8 cellular contexts compared by ENCODE assay signal in genomic region chr6:148758492-148758891, GRCh38. TPM values are rescaled to one million over a fixed set of nuclear protein-coding genes. Genes with fewer than 3 reads are reported as not detected.
DNase-seq lines count a peak whose midpoint lies in the region; ATAC-seq and TF ChIP-seq lines count a peak whose summit lies in the region.

No MANE protein-coding gene starts in this region.

- H3K4me3 ChIP-seq in CD8-positive, alpha-beta T cell (ENCODE audit: low read depth, low read length): no peak overlapping the region
- H3K4me3 ChIP-seq in osteoblast (ENCODE audit: insufficient read depth, low read length): no peak overlapping the region

- no peak for TF ChIP-seq CTCF in CD8-positive, alpha-beta T cell (IDR thresholded peaks at IDR 0.05)
- TF ChIP-seq CTCF in activated B cell treated with CpG ODN at 0.5 μM for 24 hours (IDR thresholded peaks at IDR 0.05) (no peak), osteoblast (IDR thresholded peaks at IDR 0.05; ENCODE audit: extremely low read depth, low read depth, low read length) (no peak)

- CTCF ChIA-PET in CD8-positive, alpha-beta T cell (lab: Charles Lee): no interaction called here
- CTCF ChIA-PET in activated B cell treated with CpG ODN at 0.5 μM for 24 hours (lab: Charles Lee): interaction anchor here (1.2 to 5.0 kb wide), 4 partner anchors 10 to 198 kb away, joined by 3 to 31 read pairs (median 6); no protein-coding TSS in a partner anchor

- peak overlapping the region; percentile 72 for H3K27ac Mint-ChIP-seq in CD8-positive, alpha-beta T cell
- H3K27ac Mint-ChIP-seq in activated B cell treated with CpG ODN at 0.5 μM for 24 hours: peak overlapping the region; percentile 93

- peak; percentile 11 for ATAC-seq in CD8-positive, alpha-beta T cell
- ATAC-seq in GM19328 (IDR thresholded peaks at IDR 0.05; ENCODE audit: unreplicated experiment) (peak; percentile 69), HG03159 (IDR thresholded peaks at IDR 0.05; ENCODE audit: unreplicated experiment) (peak; percentile 77), activated B cell treated with CpG ODN at 0.5 μM for 24 hours (ENCODE audit: low read depth) (peak; percentile 68)

- peaks cover 44% of the 10 kb centered on the region for H3K4me1 ChIP-seq in CD8-positive, alpha-beta T cell (ENCODE audit: insufficient read depth, low read length)
- H3K4me1 ChIP-seq in osteoblast (ENCODE audit: insufficient read depth, low read length): peaks cover 29% of the 10 kb centered on the region

- no peaks in the 10 kb centered on the region for H3K36me3 ChIP-seq in CD8-positive, alpha-beta T cell (ENCODE audit: insufficient read depth, low read length)
- no peaks in the 10 kb centered on the region for H3K36me3 ChIP-seq in osteoblast (ENCODE audit: insufficient read depth, low read length)

- H3K9me3 ChIP-seq in CD8-positive, alpha-beta T cell (ENCODE audit: low read length): no peaks in the 10 kb centered on the region
- H3K9me3 ChIP-seq in osteoblast (ENCODE audit: low read depth, low read length): no peaks in the 10 kb centered on the region

- no peak overlapping the region for H3K27ac ChIP-seq in CD8-positive, alpha-beta T cell (ENCODE audit: low read depth, low read length)
- no peak overlapping the region for H3K27ac ChIP-seq in osteoblast (ENCODE audit: low read depth, low read length)

- H2AFZ ChIP-seq in osteoblast (ENCODE audit: low read length): no peak overlapping the region

- H4K20me1 ChIP-seq in osteoblast (ENCODE audit: insufficient read depth, low read length): peaks cover 15% of the 10 kb centered on the region

- no peaks in the 10 kb centered on the region for H3K27me3 ChIP-seq in CD8-positive, alpha-beta T cell (ENCODE audit: insufficient read depth, low read length)
- no peaks in the 10 kb centered on the region for H3K27me3 ChIP-seq in osteoblast (ENCODE audit: insufficient read depth, low read length)

- no peaks in the 10 kb centered on the region for H3K36me3 Mint-ChIP-seq in CD8-positive, alpha-beta T cell
- peaks cover 2% of the 10 kb centered on the region for H3K36me3 Mint-ChIP-seq in activated B cell treated with CpG ODN at 0.5 μM for 24 hours (ENCODE audit: low read depth)

- H3K9me3 Mint-ChIP-seq in CD8-positive, alpha-beta T cell: no peaks in the 10 kb centered on the region
- peaks cover 5% of the 10 kb centered on the region for H3K9me3 Mint-ChIP-seq in activated B cell treated with CpG ODN at 0.5 μM for 24 hours

- POLR2A ChIA-PET in CD8-positive, alpha-beta T cell (lab: Charles Lee): interaction anchor here (1.0 to 4.7 kb wide), 2 partner anchors 10 to 13 kb away, joined by 3 to 30 read pairs; partner anchors contain the start of gene UST
- POLR2A ChIA-PET in activated B cell treated with CpG ODN at 0.5 μM for 24 hours (lab: Charles Lee): interaction anchor here (0.6 to 5.7 kb wide), 24 partner anchors 10 to 730 kb away, joined by 3 to 139 read pairs (median 5); partner anchors contain the start of gene UST

- peaks cover 3% of the 10 kb centered on the region for H3K27me3 Mint-ChIP-seq in CD8-positive, alpha-beta T cell (ENCODE audit: low read depth)
- H3K27me3 Mint-ChIP-seq in activated B cell treated with CpG ODN at 0.5 μM for 24 hours: no peaks in the 10 kb centered on the region

- peaks cover 34% of the 10 kb centered on the region for H3K79me2 ChIP-seq in osteoblast (ENCODE audit: insufficient read depth, low read length)

- peak overlapping the region; percentile 38 for H3K4me3 Mint-ChIP-seq in CD8-positive, alpha-beta T cell
- H3K4me3 Mint-ChIP-seq in activated B cell treated with CpG ODN at 0.5 μM for 24 hours: peak overlapping the region; percentile 62

- H3K4me2 ChIP-seq in osteoblast (ENCODE audit: insufficient read depth, low read length): no peak overlapping the region

- intact Hi-C loops in CD8-positive, alpha-beta T cell (cut with DNase I, micrococcal nuclease): no loop called here
- intact Hi-C loops in activated B cell treated with CpG ODN at 0.5 μM for 24 hours (cut with micrococcal nuclease): loop anchor here (1.0 to 10.0 kb wide), 11 partner anchors 10 to 808 kb away; partner anchors contain the start of genes GINM1, PPIL4 and TAB2

- peaks cover 57% of the 10 kb centered on the region for H3K4me1 Mint-ChIP-seq in CD8-positive, alpha-beta T cell (ENCODE audit: low read depth)
- H3K4me1 Mint-ChIP-seq in activated B cell treated with CpG ODN at 0.5 μM for 24 hours: peaks cover 75% of the 10 kb centered on the region

- DNase-seq in CD8-positive, alpha-beta T cell: peak in 1 of 7 experiments; percentile 17
- DNase-seq in activated B cell treated with CpG ODN at 0.5 μM for 24 hours (peak; percentile 41), middle frontal gyrus (ENCODE audit: extremely low spot score, low spot score) (peak; percentile 58), NCI-H226 (no peak), iPS-NIHi11 (ENCODE audit: low spot score) (no peak), osteoblast (ENCODE audit: insufficient read length, low spot score, missing footprints) (no peak)

RNA-seq across cellular contexts. Expression of gene UST, which starts 11.7 kb away (rescaled TPM):
- 1 to 10 TPM in 1 of 2 experiments, under 1 TPM in 1; 0.90 to 1.0 TPM for total RNA-seq in CD8-positive, alpha-beta T cell
- 14.3 and 18.1 TPM in 2 replicates for total RNA-seq in activated B cell treated with CpG ODN at 0.5 μM for 24 hours
- 18.1 and 21.2 TPM in 2 replicates for total RNA-seq in osteoblast

Comparison
In these comparisons a context has a peak if more than half of its experiments do, and no peak if none do; other contexts are left out.
1. ATAC-seq: peak in every context shown above with its lines; median percentile 77 in HG03159; 69 in GM19328; 68 in activated B cell treated with CpG ODN at 0.5 μM for 24 hours; 11 in CD8-positive, alpha-beta T cell.
2. DNase-seq: peak in activated B cell treated with CpG ODN at 0.5 μM for 24 hours (single experiment) and middle frontal gyrus (single experiment); none in NCI-H226 (single experiment), iPS-NIHi11 (single experiment) and osteoblast (single experiment).